In the genomic region with DNA sequence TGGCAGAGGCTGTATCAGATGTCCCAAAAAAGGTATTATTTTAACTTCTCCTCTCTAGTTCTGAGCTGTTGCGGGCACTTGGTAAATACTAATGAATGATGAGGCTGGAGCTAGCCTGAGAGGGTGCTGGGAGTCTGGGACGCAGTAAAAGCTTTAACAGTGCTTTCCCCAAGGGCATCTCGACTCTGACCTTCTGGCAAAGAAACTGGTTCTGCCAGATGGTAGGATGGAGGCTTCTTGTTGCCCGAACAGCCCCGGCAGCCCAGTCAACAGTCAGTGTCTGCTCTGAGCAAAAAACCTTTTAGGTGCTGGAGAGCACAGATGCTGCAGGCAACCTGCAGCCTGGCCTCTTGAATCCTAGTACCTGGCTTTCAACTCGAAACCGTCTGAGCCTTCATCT, we compare ENCODE assay signal across 9 cellular contexts. TPM values are rescaled to one million over a fixed set of nuclear protein-coding genes. Genes with fewer than 3 reads are reported as not detected.
A peak's percentile ranks its signal among the peaks of the same experiment; 100 is the strongest.
DNase-seq lines count a peak whose midpoint lies in the region; ATAC-seq lines count a peak whose summit lies in the region.
"Had no signal": no experiment of that assay in that cellular context is flagged by ENCODE, and none has a peak within 500 bp of the region (broad histone marks: within the 10 kb centered on the region; RNA-seq: fewer than 3 reads in every experiment).

No MANE protein-coding gene starts in this region.

- ATAC-seq in effector memory CD8-positive, alpha-beta T cell (replicated peaks), result no peak
- no peak for ATAC-seq in HG03045 (IDR thresholded peaks at IDR 0.05; ENCODE audit: unreplicated experiment)
- ATAC-seq: esophagus mucosa had no signal

- peaks cover 9% of the 10 kb centered on the region for H3K79me2 ChIP-seq in trophoblast cell (ENCODE audit: control insufficient read depth, insufficient read depth, low read length, poor library complexity)

- no peak overlapping the region for H3K4me3 ChIP-seq in trophoblast cell (ENCODE audit: low read depth, low read length)

- H4K91ac ChIP-seq in trophoblast cell (ENCODE audit: low read depth, low read length), result no peak overlapping the region

- peaks cover 13% of the 10 kb centered on the region for H3K79me1 ChIP-seq in trophoblast cell (ENCODE audit: low read length)

- peaks cover 29% of the 10 kb centered on the region for H3K36me3 Mint-ChIP-seq in effector memory CD8-positive, alpha-beta T cell (ENCODE audit: insufficient read depth)

- H3K4me1 ChIP-seq in trophoblast cell (ENCODE audit: control insufficient read depth in 1 of 2, insufficient read depth in 2 of 2, low read length in 2 of 2), result peaks cover 10 to 16% of the 10 kb centered on the region in 2 experiments

- no peak overlapping the region for H3K23ac ChIP-seq in trophoblast cell (ENCODE audit: low read length)

- H3K18ac ChIP-seq in trophoblast cell (ENCODE audit: low read length), result no peak overlapping the region

- H3K4me2 ChIP-seq in trophoblast cell (ENCODE audit: low read length), result peak overlapping the region; percentile 37

- WGBS in trophoblast cell (ENCODE audit: extremely low coverage, insufficient coverage, insufficient read length), result no CpG with 5 or more reads among the region's 7 CpGs

- no peak overlapping the region for H4K12ac ChIP-seq in trophoblast cell (ENCODE audit: low read depth, low read length)

- no peak overlapping the region for H2BK5ac ChIP-seq in trophoblast cell (ENCODE audit: low read depth, low read length, poor library complexity)

- H3K9ac ChIP-seq in trophoblast cell (ENCODE audit: low read length), result no peak overlapping the region

- no peaks in the 10 kb centered on the region for H3K27me3 ChIP-seq in trophoblast cell (ENCODE audit: insufficient read depth, low read length)

- H3K4me1 Mint-ChIP-seq in effector memory CD8-positive, alpha-beta T cell (ENCODE audit: low read depth in 2 of 2), result peaks cover 20 to 28% of the 10 kb centered on the region in 2 donors

- H3K9me3 Mint-ChIP-seq in effector memory CD8-positive, alpha-beta T cell, result no peaks in the 10 kb centered on the region

- H3K27ac Mint-ChIP-seq in effector memory CD8-positive, alpha-beta T cell, result peak overlapping the region; percentile 57 to 98

- no peak overlapping the region for H2BK12ac ChIP-seq in trophoblast cell (ENCODE audit: low read length)

- no peak overlapping the region for H3K4ac ChIP-seq in trophoblast cell (ENCODE audit: low read depth, low read length)

- H3K4me3 Mint-ChIP-seq in effector memory CD8-positive, alpha-beta T cell, result no peak overlapping the region

- no peaks in the 10 kb centered on the region for H3K9me3 ChIP-seq in trophoblast cell (ENCODE audit: insufficient read depth, low read depth, low read length)

- H3K27ac ChIP-seq in trophoblast cell (ENCODE audit: low read depth, low read length), result peak overlapping the region; percentile 61

- DNase-seq in NCI-H1436 (lab: John Stamatoyannopoulos, UW) (peak; percentile 32), NCI-H1436 treated with DMSO at 0.1 percent for 48 hours (lab: John Stamatoyannopoulos, UW) (no peak), NCI-H524 treated with DMSO at 0.1 percent for 48 hours (lab: John Stamatoyannopoulos, UW) (peak; percentile 94), trophoblast cell (peak; percentile 52 to 66), 8988T (no peak), Ammon's horn (ENCODE audit: low spot score) (no peak)
- no peak for DNase-seq in effector memory CD8-positive, alpha-beta T cell

- no peak overlapping the region for H4K8ac ChIP-seq in trophoblast cell (ENCODE audit: low read depth, low read length)

- H3K36me3 ChIP-seq in trophoblast cell (ENCODE audit: control insufficient read depth in 1 of 2, insufficient read depth in 2 of 2, low read length in 2 of 2), result peaks cover 0 to 4% of the 10 kb centered on the region in 2 experiments

- no peak overlapping the region for H2BK120ac ChIP-seq in trophoblast cell (ENCODE audit: insufficient read depth, low read length, poor library complexity)

- no peak overlapping the region for H2AK5ac ChIP-seq in trophoblast cell (ENCODE audit: low read length)

- no peak overlapping the region for H3K14ac ChIP-seq in trophoblast cell (ENCODE audit: low read length)

- no peak overlapping the region for H2AFZ ChIP-seq in trophoblast cell (ENCODE audit: insufficient read depth, low read length, poor library complexity)

- H3K27me3 Mint-ChIP-seq in effector memory CD8-positive, alpha-beta T cell, result no peaks in the 10 kb centered on the region

RNA-seq across cellular contexts. Expression of gene PNRC2, which starts 2.5 kb away (rescaled TPM):
- 125 and 134 TPM in 2 replicates for polyA plus RNA-seq in trophoblast cell (2013)

RNA-seq across cellular contexts. Expression of gene SRSF10, which starts 23.0 kb away (rescaled TPM):
- polyA plus RNA-seq in trophoblast cell (2013), result 65.1 and 66.3 TPM in 2 replicates

RNA-seq across cellular contexts. Expression of gene CNR2, which starts 43.9 kb away (rescaled TPM):
- 0.01 TPM in 2 replicates for polyA plus RNA-seq in trophoblast cell (2013)

Comparison
In these comparisons a context has a peak if more than half of its experiments do, and no peak if none do; other contexts are left out.
1. DNase-seq: peak in NCI-H1436 (single experiment), NCI-H524 treated with DMSO at 0.1 percent for 48 hours (single experiment) and trophoblast cell (2 of 2); none in NCI-H1436 treated with DMSO at 0.1 percent for 48 hours (single experiment), effector memory CD8-positive, alpha-beta T cell (0 of 3), 8988T (single experiment) and Ammon's horn (single experiment).